In genomic region chr15:36867436-36867835, GRCh38 we compare ENCODE assay signal across 2 cellular contexts.
A peak's percentile ranks its signal among the peaks of the same experiment; 100 is the strongest.
TF ChIP-seq lines count a peak whose summit lies in the region.

No MANE protein-coding gene starts in this region.

TF ChIP-seq in HepG2, 621 proteins besides CTCF, POLR2A, EP300 and RAD21 (continued from another document):
- TF ChIP-seq ZBTB10 (CRISPR knock-in tag; IDR thresholded peaks at IDR 0.05; ENCODE audit: borderline replicate concordance) (no peak), SP1 (IDR thresholded peaks at IDR 0.05) (no peak), SP1 (CRISPR knock-in tag; IDR thresholded peaks at IDR 0.05) (no peak), JUN (CRISPR knock-in tag; IDR thresholded peaks at IDR 0.05) (no peak), SMAD9 (CRISPR knock-in tag; IDR thresholded peaks at IDR 0.05) (no peak), USF2 (IDR thresholded peaks at IDR 0.05; ENCODE audit: low read depth, low read length) (peak; percentile 70), USF2 (CRISPR knock-in tag; IDR thresholded peaks at IDR 0.05; ENCODE audit: borderline replicate concordance) (no peak), ZNF260 (CRISPR knock-in tag; IDR thresholded peaks at IDR 0.05; ENCODE audit: borderline replicate concordance, low read depth) (no peak), RAD51 (IDR thresholded peaks at IDR 0.05; ENCODE audit: borderline replicate concordance) (peak; percentile 85), KDM5A (IDR thresholded peaks at IDR 0.05; ENCODE audit: borderline replicate concordance, low read length) (no peak), ZNF616 (CRISPR knock-in tag; IDR thresholded peaks at IDR 0.05; ENCODE audit: low read depth) (no peak), NCOA5 (CRISPR knock-in tag; IDR thresholded peaks at IDR 0.05) (no peak), ZNF879 (CRISPR knock-in tag; IDR thresholded peaks at IDR 0.05) (no peak), ZNF510 (CRISPR knock-in tag; IDR thresholded peaks at IDR 0.05; ENCODE audit: low read depth) (no peak)

TF ChIP-seq in K562, 482 proteins besides CTCF, POLR2A, EP300 and RAD21 (continued from another document):
- no peak for TF ChIP-seq SFPQ (IDR thresholded peaks at IDR 0.05; ENCODE audit: low read depth, low read length)
- TF ChIP-seq TOE1 (IDR thresholded peaks at IDR 0.05; ENCODE audit: borderline replicate concordance): peak; percentile 69; the same call in 1 of the 2 replicates
- no peak for TF ChIP-seq TOE1 (CRISPR knock-in tag; IDR thresholded peaks at IDR 0.05; ENCODE audit: borderline replicate concordance, low read depth)
- TF ChIP-seq ARHGAP35 (IDR thresholded peaks at IDR 0.05; ENCODE audit: partially characterized antibody): no peak
- no peak for TF ChIP-seq NCOA6 (IDR thresholded peaks at IDR 0.05)
- TF ChIP-seq TFE3 (CRISPR knock-in tag; IDR thresholded peaks at IDR 0.05): peak; percentile 93
- peak; percentile 62 for TF ChIP-seq CBFA2T2 (conservative IDR thresholded peaks at IDR 0.05)
- TF ChIP-seq NEUROD1 (IDR thresholded peaks at IDR 0.05; ENCODE audit: borderline replicate concordance, low read depth, low read length, partially characterized antibody): no peak
- no peak for TF ChIP-seq PCBP1 (IDR thresholded peaks at IDR 0.05; ENCODE audit: low read depth, low read length, poor library complexity, severe bottlenecking)
